In genomic region chr6:138107078-138107751, GRCh38 we compare ENCODE assay signal across 8 cellular contexts. TPM values are rescaled to one million over a fixed set of nuclear protein-coding genes. Genes with fewer than 3 reads are reported as not detected.
DNase-seq lines count a peak whose midpoint lies in the region; ATAC-seq and TF ChIP-seq lines count a peak whose summit lies in the region.

TSS of gene PERP (minus strand) at chr6:138107419. CDS start at chr6:138107340, 79 bp downstream.

- H3K27me3 Mint-ChIP-seq in activated B cell treated with CpG ODN at 0.5 μM for 24 hours = peaks cover 32% of the 10 kb centered on the region

- peaks cover 17% of the 10 kb centered on the region for H3K4me1 Mint-ChIP-seq in activated B cell treated with CpG ODN at 0.5 μM for 24 hours

- no peaks in the 10 kb centered on the region for H3K36me3 Mint-ChIP-seq in activated B cell treated with CpG ODN at 0.5 μM for 24 hours (ENCODE audit: low read depth)

- peak; percentile 17; the same call in 1 of the 2 replicates for TF ChIP-seq RAD21 in Ishikawa (IDR thresholded peaks at IDR 0.05; ENCODE audit: low read depth)

- H3K4me3 ChIP-seq in cardiac fibroblast (replicated peaks in 1 of 2; ENCODE audit: low read depth in 2 of 2, low read length in 2 of 2) = peak within 1 kb of the TSS; percentile 66 to 77

- intact Hi-C loops in activated B cell treated with CpG ODN at 0.5 μM for 24 hours (cut with micrococcal nuclease) = loop anchor here (1.0 to 5.0 kb wide), 9 partner anchors 160 to 1140 kb away; partner anchors contain the start of gene CCDC28A

- POLR2A ChIA-PET in activated B cell treated with CpG ODN at 0.5 μM for 24 hours (lab: Charles Lee) = no interaction called here

- peak; percentile 69 for ATAC-seq in GM21390 (IDR thresholded peaks at IDR 0.05; ENCODE audit: unreplicated experiment)
- ATAC-seq in activated B cell treated with CpG ODN at 0.5 μM for 24 hours (ENCODE audit: low read depth) = peak; percentile 88

- H3K4me3 Mint-ChIP-seq in activated B cell treated with CpG ODN at 0.5 μM for 24 hours = peak within 1 kb of the TSS; percentile 85

- peak; percentile 90 for DNase-seq in COLO668 (lab: John Stamatoyannopoulos, UW; ENCODE audit: unreplicated experiment)
- DNase-seq in activated B cell treated with CpG ODN at 0.5 μM for 24 hours = peak; percentile 56
- DNase-seq in cardiac fibroblast (ENCODE audit: low read depth in 2 of 2) = peak; percentile 38 to 58
- DNase-seq in islet precursor cell = peak; percentile 88
- peak in 2 of 3 donors; percentile 29 to 70 for DNase-seq in stimulated activated CD4-positive, alpha-beta T cell treated with anti-CD3 and anti-CD28 coated beads, Interleukin-12 subunit alpha, Interleukin-12 subunit beta, amount 100 ng/mL, for 48 hours (ENCODE audit: low read depth in 2 of 3, low spot score in 1 of 3)
- DNase-seq in NCI-H446 treated with DMSO at 0.1 percent for 48 hours (lab: John Stamatoyannopoulos, UW) = no peak

- CTCF ChIA-PET in activated B cell treated with CpG ODN at 0.5 μM for 24 hours (lab: Charles Lee) = interaction anchor here (1.0 to 1.8 kb wide), 3 partner anchors 10 to 107 kb away, joined by 3 to 14 read pairs (median 4); no protein-coding TSS in a partner anchor

- TF ChIP-seq CTCF in activated B cell treated with CpG ODN at 0.5 μM for 24 hours (IDR thresholded peaks at IDR 0.05) = no peak
- TF ChIP-seq CTCF in cardiac fibroblast (IDR thresholded peaks at IDR 0.05; ENCODE audit: low read depth, low read length) = no peak

- no peak for TF ChIP-seq EP300 in Ishikawa (IDR thresholded peaks at IDR 0.05; ENCODE audit: borderline replicate concordance)

- H3K9me3 Mint-ChIP-seq in activated B cell treated with CpG ODN at 0.5 μM for 24 hours = no peaks in the 10 kb centered on the region

- no peak within 1 kb of the TSS for H3K27ac Mint-ChIP-seq in activated B cell treated with CpG ODN at 0.5 μM for 24 hours

TF ChIP-seq in Ishikawa, 13 proteins besides CTCF, POLR2A, EP300 and RAD21:
- TF ChIP-seq ZBTB7A (IDR thresholded peaks at IDR 0.05; ENCODE audit: low read depth) (peak; percentile 85; the same call in 1 of the 2 replicates), TEAD4 (IDR thresholded peaks at IDR 0.05) (no peak), USF1 (IDR thresholded peaks at IDR 0.05) (no peak), NFIC (IDR thresholded peaks at IDR 0.05) (no peak), CEBPB (IDR thresholded peaks at IDR 0.05) (no peak), TCF12 (IDR thresholded peaks at IDR 0.05; ENCODE audit: low read depth) (no peak), FOXM1 (IDR thresholded peaks at IDR 0.05; ENCODE audit: borderline replicate concordance, low read depth) (no peak), TAF1 (IDR thresholded peaks at IDR 0.05; ENCODE audit: low read depth) (0 out of 2 replicates have a peak, but pooled peaks have one; percentile 29), CREB1 (IDR thresholded peaks at IDR 0.05; ENCODE audit: low read depth) (no peak), EGR1 (IDR thresholded peaks at IDR 0.05) (no peak), YY1 (IDR thresholded peaks at IDR 0.05; ENCODE audit: low read depth) (peak; percentile 34)
- TF ChIP-seq, protein P1, sequence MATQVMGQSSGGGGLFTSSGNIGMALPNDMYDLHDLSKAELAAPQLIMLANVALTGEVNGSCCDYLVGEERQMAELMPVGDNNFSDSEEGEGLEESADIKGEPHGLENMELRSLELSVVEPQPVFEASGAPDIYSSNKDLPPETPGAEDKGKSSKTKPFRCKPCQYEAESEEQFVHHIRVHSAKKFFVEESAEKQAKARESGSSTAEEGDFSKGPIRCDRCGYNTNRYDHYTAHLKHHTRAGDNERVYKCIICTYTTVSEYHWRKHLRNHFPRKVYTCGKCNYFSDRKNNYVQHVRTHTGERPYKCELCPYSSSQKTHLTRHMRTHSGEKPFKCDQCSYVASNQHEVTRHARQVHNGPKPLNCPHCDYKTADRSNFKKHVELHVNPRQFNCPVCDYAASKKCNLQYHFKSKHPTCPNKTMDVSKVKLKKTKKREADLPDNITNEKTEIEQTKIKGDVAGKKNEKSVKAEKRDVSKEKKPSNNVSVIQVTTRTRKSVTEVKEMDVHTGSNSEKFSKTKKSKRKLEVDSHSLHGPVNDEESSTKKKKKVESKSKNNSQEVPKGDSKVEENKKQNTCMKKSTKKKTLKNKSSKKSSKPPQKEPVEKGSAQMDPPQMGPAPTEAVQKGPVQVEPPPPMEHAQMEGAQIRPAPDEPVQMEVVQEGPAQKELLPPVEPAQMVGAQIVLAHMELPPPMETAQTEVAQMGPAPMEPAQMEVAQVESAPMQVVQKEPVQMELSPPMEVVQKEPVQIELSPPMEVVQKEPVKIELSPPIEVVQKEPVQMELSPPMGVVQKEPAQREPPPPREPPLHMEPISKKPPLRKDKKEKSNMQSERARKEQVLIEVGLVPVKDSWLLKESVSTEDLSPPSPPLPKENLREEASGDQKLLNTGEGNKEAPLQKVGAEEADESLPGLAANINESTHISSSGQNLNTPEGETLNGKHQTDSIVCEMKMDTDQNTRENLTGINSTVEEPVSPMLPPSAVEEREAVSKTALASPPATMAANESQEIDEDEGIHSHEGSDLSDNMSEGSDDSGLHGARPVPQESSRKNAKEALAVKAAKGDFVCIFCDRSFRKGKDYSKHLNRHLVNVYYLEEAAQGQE (IDR thresholded peaks at IDR 0.05; ENCODE audit: low read depth) = no peak
- TF ChIP-seq, protein P2, sequence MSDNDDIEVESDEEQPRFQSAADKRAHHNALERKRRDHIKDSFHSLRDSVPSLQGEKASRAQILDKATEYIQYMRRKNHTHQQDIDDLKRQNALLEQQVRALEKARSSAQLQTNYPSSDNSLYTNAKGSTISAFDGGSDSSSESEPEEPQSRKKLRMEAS (IDR thresholded peaks at IDR 0.05) = peak; percentile 48; the same call in 1 of the 2 replicates

RNA-seq across cellular contexts. Expression of gene PERP, which starts in this region (rescaled TPM):
- total RNA-seq in activated B cell treated with CpG ODN at 0.5 μM for 24 hours = 0.18 and 0.20 TPM in 2 replicates

Comparison
In these comparisons a context has a peak if more than half of its experiments do, and no peak if none do; other contexts are left out.
1. Peak in DNase-seq and ATAC-seq in activated B cell treated with CpG ODN at 0.5 μM for 24 hours; RNA of the gene not detected or under 1 TPM.